8 cellular contexts compared by ENCODE assay signal in genomic region chr14:70809238-70810214, GRCh38. TPM values are rescaled to one million over a fixed set of nuclear protein-coding genes. Genes with fewer than 3 reads are reported as not detected.
DNase-seq lines count a peak whose midpoint lies in the region; ATAC-seq and TF ChIP-seq lines count a peak whose summit lies in the region.

Gene MAP3K9, minus strand, starts transcription at chr14:70809513. Its CDS starts 342 bp downstream, at chr14:70809171.

- peak within 1 kb of the TSS; percentile 40 to 88 for H3K27ac Mint-ChIP-seq in activated naive CD4-positive, alpha-beta T cell treated with anti-CD3 and anti-CD28 coated beads, Interleukin-2, amount 50 U/mL, for 72 hours

- TF ChIP-seq EP300 in upper lobe of left lung (IDR thresholded peaks at IDR 0.05) = no peak

- H3K27me3 ChIP-seq in heart left ventricle (peaks cover 0 to 35% (median 20%) of the 10 kb centered on the region in 9 donors), upper lobe of left lung (peaks cover 0 to 9% (median 6%) of the 10 kb centered on the region in 4 donors)

- ATAC-seq in HG02571 (IDR thresholded peaks at IDR 0.05; ENCODE audit: unreplicated experiment) (peak; percentile 82), heart left ventricle (peak; percentile 98), upper lobe of left lung (ENCODE audit: low FRiP score in 2 of 2) (peak; percentile 92 to 96)
- peak; percentile 88 to 89 for ATAC-seq in activated naive CD4-positive, alpha-beta T cell treated with anti-CD3 and anti-CD28 coated beads, Interleukin-2, amount 50 U/mL, for 72 hours

- H3K27ac ChIP-seq in SK-N-MC (no peak within 1 kb of the TSS), heart left ventricle (peak within 1 kb of the TSS in 7 of 12 donors; percentile 24 to 75 (median 50)), upper lobe of left lung (peak within 1 kb of the TSS; percentile 77 to 86 (median 80))

- H3K36me3 ChIP-seq in SK-N-MC (ENCODE audit: insufficient read depth, low read length) (no peaks in the 10 kb centered on the region), heart left ventricle (no peaks in the 10 kb centered on the region), upper lobe of left lung (no peaks in the 10 kb centered on the region)

- H3K9me3 ChIP-seq in SK-N-MC (ENCODE audit: low read depth, low read length) = no peaks in the 10 kb centered on the region
- no peaks in the 10 kb centered on the region for H3K9me3 ChIP-seq in heart left ventricle
- no peaks in the 10 kb centered on the region for H3K9me3 ChIP-seq in upper lobe of left lung

- CTCF ChIA-PET in GM10248 (lab: Yijun Ruan, JAX) = interaction anchor here (0.7 to 2.9 kb wide), 9 partner anchors 9 to 211 kb away, joined by 3 to 31 read pairs (median 4); partner anchors contain the start of gene PCNX1

- peak within 1 kb of the TSS; percentile 56 for H3K9ac ChIP-seq in SK-N-MC (ENCODE audit: insufficient read length)

- H3K4me3 ChIP-seq in NB4 (ENCODE audit: low read depth, low read length) (peak within 1 kb of the TSS; percentile 53), SK-N-MC (peak within 1 kb of the TSS; percentile 80), heart left ventricle (peak within 1 kb of the TSS; percentile 38 to 94 (median 74)), upper lobe of left lung (peak within 1 kb of the TSS; percentile 47 to 90 (median 82))

- peaks cover 0 to 22% (median 6%) of the 10 kb centered on the region in 12 donors for H3K4me1 ChIP-seq in heart left ventricle
- peaks cover 19 to 31% (median 22%) of the 10 kb centered on the region in 4 donors for H3K4me1 ChIP-seq in upper lobe of left lung

- TF ChIP-seq CTCF in GM10248 (IDR thresholded peaks at IDR 0.05; ENCODE audit: control extremely low read depth, extremely low read depth, low read depth, missing control alignments) = no peak
- TF ChIP-seq CTCF in NB4 (IDR thresholded peaks at IDR 0.05; ENCODE audit: low read depth, low read length) = no peak
- no peak for TF ChIP-seq CTCF in heart left ventricle (IDR thresholded peaks at IDR 0.05)
- peak in 2 of 6 experiments; percentile 5 to 16 for TF ChIP-seq CTCF in upper lobe of left lung (IDR thresholded peaks at IDR 0.05)

- 1 to 7% (median 4%) methylated on average over 11 to 88 of the region's 88 CpGs for WGBS in heart left ventricle, 4 donors
- 3 to 15% methylated on average over 7 to 28 of the region's 88 CpGs for WGBS in upper lobe of left lung, 2 donors

- POLR2A ChIA-PET in GM10248 (lab: Yijun Ruan, JAX) = interaction anchor here (0.6 to 0.8 kb wide), 2 partner anchors 142 to 1099 kb away, joined by 3 read pairs; no protein-coding TSS in a partner anchor

- H3K9me3 Mint-ChIP-seq in activated naive CD4-positive, alpha-beta T cell treated with anti-CD3 and anti-CD28 coated beads, Interleukin-2, amount 50 U/mL, for 72 hours = no peaks in the 10 kb centered on the region

- peaks cover 5 to 6% of the 10 kb centered on the region in 2 donors for H3K36me3 Mint-ChIP-seq in activated naive CD4-positive, alpha-beta T cell treated with anti-CD3 and anti-CD28 coated beads, Interleukin-2, amount 50 U/mL, for 72 hours

- TF ChIP-seq POLR2A in NB4 (IDR thresholded peaks at IDR 0.05; ENCODE audit: extremely low read depth, insufficient read length) (no peak), heart left ventricle (IDR thresholded peaks at IDR 0.05) (peak in 1 of 2 donors; percentile 14), upper lobe of left lung (IDR thresholded peaks at IDR 0.05) (peak in 2 of 4 donors; percentile 50 to 68)

- DNase-seq in GM10248 (ENCODE audit: extremely low spot score) (peak; percentile 97), NB4 (ENCODE audit: low read depth) (peak; percentile 92), SK-N-MC (ENCODE audit: low read depth, low spot score) (peak; percentile 26), heart left ventricle (peak; percentile 84 to 93 (median 91)), pons (ENCODE audit: low spot score) (peak; percentile 64), upper lobe of left lung (peak; percentile 96 to 98)
- DNase-seq in activated naive CD4-positive, alpha-beta T cell treated with anti-CD3 and anti-CD28 coated beads, Interleukin-2, amount 50 U/mL, for 72 hours (ENCODE audit: low spot score in 2 of 2) = peak; percentile 91 to 93

- intact Hi-C loops in heart left ventricle (cut with DNase I) = loop anchor here in 3 of 10 donors (10.0 kb wide), 3 partner anchors 95 to 995 kb away; no protein-coding TSS in a partner anchor

RNA-seq across cellular contexts. Expression of gene MAP3K9, which starts in this region (rescaled TPM):
- 10 to 100 TPM in 1 of 2 donors, 1 to 10 TPM in 1; 8.7 to 10.7 TPM for total RNA-seq in activated naive CD4-positive, alpha-beta T cell treated with anti-CD3 and anti-CD28 coated beads, Interleukin-2, amount 50 U/mL, for 72 hours
- 1 to 10 TPM; 1.2 to 2.8 (median 1.7) TPM for total RNA-seq in heart left ventricle
- 1 to 10 TPM in 1 of 2 donors, under 1 TPM in 1; 0.91 to 3.8 TPM for polyA plus RNA-seq in heart left ventricle
- 10 to 100 TPM in 3 of 6 donors, 1 to 10 TPM in 3; 7.6 to 14.5 (median 11.2) TPM for total RNA-seq in upper lobe of left lung

Comparison
In these comparisons a context has a peak if more than half of its experiments do, and no peak if none do; other contexts are left out.
1. DNase-seq: peak in every context shown above with its lines; median percentile 97 in GM10248; 97 in upper lobe of left lung; 92 in NB4; 92 in activated naive CD4-positive, alpha-beta T cell treated with anti-CD3 and anti-CD28 coated beads, Interleukin-2, amount 50 U/mL, for 72 hours; 91 in heart left ventricle; 64 in pons; 26 in SK-N-MC.